ENCODE assay signal across 1 cellular context in the genomic region with DNA sequence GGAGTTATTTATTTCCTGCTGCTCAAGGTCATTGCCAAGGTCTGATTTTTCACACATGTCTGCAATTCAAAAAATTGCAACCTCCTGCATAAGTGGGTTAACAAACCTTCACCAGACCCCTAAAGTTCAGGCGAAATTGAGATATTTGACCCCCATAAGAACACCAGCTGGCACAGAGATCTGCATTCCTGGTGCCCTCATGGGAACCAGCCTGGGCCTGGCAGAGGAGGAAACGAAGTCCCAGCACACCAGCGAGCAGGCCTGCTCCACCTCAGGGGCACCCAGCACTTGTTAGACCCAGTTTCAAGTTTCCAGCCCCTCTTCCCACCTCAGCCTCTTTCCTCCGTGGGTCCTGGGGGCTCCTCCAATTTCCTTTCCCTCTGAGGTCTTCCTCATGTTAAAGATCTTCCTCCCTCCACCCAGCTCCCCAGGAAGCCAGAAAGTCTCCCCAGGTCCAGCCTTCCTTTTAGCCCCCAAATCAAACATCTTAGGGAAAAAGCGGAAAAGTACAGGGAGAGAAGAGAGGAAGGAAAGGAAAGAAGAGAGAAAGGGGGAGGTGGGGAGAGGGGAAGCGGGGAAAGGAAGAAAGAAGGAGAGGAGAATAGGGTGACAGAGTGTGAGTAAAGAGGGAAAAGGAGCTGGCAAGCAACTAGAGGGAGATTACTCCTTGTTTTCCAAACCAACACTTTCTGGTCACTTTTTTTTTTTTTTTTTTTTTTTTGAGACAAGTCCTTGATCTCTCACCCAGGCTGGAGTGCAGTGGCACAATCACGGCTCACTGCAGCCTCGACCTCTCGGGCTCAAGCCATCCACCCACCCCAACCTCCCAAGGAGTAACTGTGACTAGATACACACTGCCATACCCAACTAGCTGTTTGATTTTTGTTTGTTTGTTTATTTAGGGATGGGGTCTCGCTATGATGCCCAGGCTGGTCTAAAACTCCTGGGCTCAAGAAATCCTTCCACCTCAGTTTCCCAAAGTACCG.
TF ChIP-seq lines count a peak whose summit lies in the region.

No MANE protein-coding gene starts in this region.

TF ChIP-seq in HepG2, 621 proteins besides CTCF, POLR2A, EP300 and RAD21 (continued from another document and continues in another):
- TF ChIP-seq, protein P1, sequence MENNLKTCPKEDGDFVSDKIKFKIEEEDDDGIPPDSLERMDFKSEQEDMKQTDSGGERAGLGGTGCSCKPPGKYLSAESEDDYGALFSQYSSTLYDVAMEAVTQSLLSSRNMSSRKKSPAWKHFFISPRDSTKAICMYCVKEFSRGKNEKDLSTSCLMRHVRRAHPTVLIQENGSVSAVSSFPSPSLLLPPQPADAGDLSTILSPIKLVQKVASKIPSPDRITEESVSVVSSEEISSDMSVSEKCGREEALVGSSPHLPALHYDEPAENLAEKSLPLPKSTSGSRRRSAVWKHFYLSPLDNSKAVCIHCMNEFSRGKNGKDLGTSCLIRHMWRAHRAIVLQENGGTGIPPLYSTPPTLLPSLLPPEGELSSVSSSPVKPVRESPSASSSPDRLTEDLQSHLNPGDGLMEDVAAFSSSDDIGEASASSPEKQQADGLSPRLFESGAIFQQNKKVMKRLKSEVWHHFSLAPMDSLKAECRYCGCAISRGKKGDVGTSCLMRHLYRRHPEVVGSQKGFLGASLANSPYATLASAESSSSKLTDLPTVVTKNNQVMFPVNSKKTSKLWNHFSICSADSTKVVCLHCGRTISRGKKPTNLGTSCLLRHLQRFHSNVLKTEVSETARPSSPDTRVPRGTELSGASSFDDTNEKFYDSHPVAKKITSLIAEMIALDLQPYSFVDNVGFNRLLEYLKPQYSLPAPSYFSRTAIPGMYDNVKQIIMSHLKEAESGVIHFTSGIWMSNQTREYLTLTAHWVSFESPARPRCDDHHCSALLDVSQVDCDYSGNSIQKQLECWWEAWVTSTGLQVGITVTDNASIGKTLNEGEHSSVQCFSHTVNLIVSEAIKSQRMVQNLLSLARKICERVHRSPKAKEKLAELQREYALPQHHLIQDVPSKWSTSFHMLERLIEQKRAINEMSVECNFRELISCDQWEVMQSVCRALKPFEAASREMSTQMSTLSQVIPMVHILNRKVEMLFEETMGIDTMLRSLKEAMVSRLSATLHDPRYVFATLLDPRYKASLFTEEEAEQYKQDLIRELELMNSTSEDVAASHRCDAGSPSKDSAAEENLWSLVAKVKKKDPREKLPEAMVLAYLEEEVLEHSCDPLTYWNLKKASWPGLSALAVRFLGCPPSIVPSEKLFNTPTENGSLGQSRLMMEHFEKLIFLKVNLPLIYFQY (CRISPR knock-in tag; IDR thresholded peaks at IDR 0.05; ENCODE audit: borderline replicate concordance), result no peak
- TF ChIP-seq, protein P2, sequence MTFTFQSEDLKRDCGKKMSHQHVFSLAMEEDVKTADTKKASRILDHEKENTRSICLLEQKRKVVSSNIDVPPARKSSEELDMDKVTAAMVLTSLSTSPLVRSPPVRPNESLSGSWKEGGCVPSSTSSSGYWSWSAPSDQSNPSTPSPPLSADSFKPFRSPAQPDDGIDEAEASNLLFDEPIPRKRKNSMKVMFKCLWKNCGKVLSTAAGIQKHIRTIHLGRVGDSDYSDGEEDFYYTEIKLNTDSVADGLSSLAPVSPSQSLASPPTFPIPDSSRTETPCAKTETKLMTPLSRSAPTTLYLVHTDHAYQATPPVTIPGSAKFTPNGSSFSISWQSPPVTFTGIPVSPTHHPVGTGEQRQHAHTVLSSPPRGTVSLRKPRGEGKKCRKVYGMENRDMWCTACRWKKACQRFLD (CRISPR knock-in tag; IDR thresholded peaks at IDR 0.05; ENCODE audit: borderline replicate concordance), result no peak
- no peak for TF ChIP-seq EED (CRISPR knock-in tag; IDR thresholded peaks at IDR 0.05)
- TF ChIP-seq, protein P3, sequence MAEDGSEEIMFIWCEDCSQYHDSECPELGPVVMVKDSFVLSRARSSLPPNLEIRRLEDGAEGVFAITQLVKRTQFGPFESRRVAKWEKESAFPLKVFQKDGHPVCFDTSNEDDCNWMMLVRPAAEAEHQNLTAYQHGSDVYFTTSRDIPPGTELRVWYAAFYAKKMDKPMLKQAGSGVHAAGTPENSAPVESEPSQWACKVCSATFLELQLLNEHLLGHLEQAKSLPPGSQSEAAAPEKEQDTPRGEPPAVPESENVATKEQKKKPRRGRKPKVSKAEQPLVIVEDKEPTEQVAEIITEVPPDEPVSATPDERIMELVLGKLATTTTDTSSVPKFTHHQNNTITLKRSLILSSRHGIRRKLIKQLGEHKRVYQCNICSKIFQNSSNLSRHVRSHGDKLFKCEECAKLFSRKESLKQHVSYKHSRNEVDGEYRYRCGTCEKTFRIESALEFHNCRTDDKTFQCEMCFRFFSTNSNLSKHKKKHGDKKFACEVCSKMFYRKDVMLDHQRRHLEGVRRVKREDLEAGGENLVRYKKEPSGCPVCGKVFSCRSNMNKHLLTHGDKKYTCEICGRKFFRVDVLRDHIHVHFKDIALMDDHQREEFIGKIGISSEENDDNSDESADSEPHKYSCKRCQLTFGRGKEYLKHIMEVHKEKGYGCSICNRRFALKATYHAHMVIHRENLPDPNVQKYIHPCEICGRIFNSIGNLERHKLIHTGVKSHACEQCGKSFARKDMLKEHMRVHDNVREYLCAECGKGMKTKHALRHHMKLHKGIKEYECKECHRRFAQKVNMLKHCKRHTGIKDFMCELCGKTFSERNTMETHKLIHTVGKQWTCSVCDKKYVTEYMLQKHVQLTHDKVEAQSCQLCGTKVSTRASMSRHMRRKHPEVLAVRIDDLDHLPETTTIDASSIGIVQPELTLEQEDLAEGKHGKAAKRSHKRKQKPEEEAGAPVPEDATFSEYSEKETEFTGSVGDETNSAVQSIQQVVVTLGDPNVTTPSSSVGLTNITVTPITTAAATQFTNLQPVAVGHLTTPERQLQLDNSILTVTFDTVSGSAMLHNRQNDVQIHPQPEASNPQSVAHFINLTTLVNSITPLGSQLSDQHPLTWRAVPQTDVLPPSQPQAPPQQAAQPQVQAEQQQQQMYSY (CRISPR knock-in tag; IDR thresholded peaks at IDR 0.05), result 0 out of 2 replicates have a peak, but pooled peaks have one; percentile 21
- no peak for TF ChIP-seq XRCC5 (optimal IDR thresholded peaks at IDR 0.05; ENCODE audit: low read length)
- TF ChIP-seq, protein P4, sequence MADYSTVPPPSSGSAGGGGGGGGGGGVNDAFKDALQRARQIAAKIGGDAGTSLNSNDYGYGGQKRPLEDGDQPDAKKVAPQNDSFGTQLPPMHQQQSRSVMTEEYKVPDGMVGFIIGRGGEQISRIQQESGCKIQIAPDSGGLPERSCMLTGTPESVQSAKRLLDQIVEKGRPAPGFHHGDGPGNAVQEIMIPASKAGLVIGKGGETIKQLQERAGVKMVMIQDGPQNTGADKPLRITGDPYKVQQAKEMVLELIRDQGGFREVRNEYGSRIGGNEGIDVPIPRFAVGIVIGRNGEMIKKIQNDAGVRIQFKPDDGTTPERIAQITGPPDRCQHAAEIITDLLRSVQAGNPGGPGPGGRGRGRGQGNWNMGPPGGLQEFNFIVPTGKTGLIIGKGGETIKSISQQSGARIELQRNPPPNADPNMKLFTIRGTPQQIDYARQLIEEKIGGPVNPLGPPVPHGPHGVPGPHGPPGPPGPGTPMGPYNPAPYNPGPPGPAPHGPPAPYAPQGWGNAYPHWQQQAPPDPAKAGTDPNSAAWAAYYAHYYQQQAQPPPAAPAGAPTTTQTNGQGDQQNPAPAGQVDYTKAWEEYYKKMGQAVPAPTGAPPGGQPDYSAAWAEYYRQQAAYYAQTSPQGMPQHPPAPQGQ (CRISPR knock-in tag; IDR thresholded peaks at IDR 0.05; ENCODE audit: borderline replicate concordance), result no peak
- no peak for TF ChIP-seq ZNF850 (CRISPR knock-in tag; conservative IDR thresholded peaks at IDR 0.05)
- TF ChIP-seq, protein P5, sequence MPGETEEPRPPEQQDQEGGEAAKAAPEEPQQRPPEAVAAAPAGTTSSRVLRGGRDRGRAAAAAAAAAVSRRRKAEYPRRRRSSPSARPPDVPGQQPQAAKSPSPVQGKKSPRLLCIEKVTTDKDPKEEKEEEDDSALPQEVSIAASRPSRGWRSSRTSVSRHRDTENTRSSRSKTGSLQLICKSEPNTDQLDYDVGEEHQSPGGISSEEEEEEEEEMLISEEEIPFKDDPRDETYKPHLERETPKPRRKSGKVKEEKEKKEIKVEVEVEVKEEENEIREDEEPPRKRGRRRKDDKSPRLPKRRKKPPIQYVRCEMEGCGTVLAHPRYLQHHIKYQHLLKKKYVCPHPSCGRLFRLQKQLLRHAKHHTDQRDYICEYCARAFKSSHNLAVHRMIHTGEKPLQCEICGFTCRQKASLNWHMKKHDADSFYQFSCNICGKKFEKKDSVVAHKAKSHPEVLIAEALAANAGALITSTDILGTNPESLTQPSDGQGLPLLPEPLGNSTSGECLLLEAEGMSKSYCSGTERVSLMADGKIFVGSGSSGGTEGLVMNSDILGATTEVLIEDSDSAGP (CRISPR knock-in tag; IDR thresholded peaks at IDR 0.05; ENCODE audit: borderline replicate concordance), result peak; percentile 16; the same call in 1 of the 2 replicates
- TF ChIP-seq KAT8 (CRISPR knock-in tag; IDR thresholded peaks at IDR 0.05), result 0 out of 2 replicates have a peak, but pooled peaks have one; percentile 1
- TF ChIP-seq, protein P6, sequence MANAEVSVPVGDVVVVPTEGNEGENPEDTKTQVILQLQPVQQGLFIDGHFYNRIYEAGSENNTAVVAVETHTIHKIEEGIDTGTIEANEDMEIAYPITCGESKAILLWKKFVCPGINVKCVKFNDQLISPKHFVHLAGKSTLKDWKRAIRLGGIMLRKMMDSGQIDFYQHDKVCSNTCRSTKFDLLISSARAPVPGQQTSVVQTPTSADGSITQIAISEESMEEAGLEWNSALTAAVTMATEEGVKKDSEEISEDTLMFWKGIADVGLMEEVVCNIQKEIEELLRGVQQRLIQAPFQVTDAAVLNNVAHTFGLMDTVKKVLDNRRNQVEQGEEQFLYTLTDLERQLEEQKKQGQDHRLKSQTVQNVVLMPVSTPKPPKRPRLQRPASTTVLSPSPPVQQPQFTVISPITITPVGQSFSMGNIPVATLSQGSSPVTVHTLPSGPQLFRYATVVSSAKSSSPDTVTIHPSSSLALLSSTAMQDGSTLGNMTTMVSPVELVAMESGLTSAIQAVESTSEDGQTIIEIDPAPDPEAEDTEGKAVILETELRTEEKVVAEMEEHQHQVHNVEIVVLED (CRISPR knock-in tag; IDR thresholded peaks at IDR 0.05; ENCODE audit: borderline replicate concordance), result no peak
- no peak for TF ChIP-seq MEIS1 (CRISPR knock-in tag; IDR thresholded peaks at IDR 0.05; ENCODE audit: borderline replicate concordance)
- TF ChIP-seq SIN3A (IDR thresholded peaks at IDR 0.05; ENCODE audit: borderline replicate concordance, low read depth, low read length), result no peak
- TF ChIP-seq, protein P7, sequence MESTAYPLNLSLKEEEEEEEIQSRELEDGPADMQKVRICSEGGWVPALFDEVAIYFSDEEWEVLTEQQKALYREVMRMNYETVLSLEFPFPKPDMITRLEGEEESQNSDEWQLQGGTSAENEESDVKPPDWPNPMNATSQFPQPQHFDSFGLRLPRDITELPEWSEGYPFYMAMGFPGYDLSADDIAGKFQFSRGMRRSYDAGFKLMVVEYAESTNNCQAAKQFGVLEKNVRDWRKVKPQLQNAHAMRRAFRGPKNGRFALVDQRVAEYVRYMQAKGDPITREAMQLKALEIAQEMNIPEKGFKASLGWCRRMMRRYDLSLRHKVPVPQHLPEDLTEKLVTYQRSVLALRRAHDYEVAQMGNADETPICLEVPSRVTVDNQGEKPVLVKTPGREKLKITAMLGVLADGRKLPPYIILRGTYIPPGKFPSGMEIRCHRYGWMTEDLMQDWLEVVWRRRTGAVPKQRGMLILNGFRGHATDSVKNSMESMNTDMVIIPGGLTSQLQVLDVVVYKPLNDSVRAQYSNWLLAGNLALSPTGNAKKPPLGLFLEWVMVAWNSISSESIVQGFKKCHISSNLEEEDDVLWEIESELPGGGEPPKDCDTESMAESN (CRISPR knock-in tag; conservative IDR thresholded peaks at IDR 0.05), result 0 out of 2 replicates have a peak, but pooled peaks have one; percentile 14
- TF ChIP-seq, protein P8, sequence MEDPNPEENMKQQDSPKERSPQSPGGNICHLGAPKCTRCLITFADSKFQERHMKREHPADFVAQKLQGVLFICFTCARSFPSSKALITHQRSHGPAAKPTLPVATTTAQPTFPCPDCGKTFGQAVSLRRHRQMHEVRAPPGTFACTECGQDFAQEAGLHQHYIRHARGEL (CRISPR knock-in tag; IDR thresholded peaks at IDR 0.05), result no peak
- no peak for TF ChIP-seq MEIS2 (CRISPR knock-in tag; IDR thresholded peaks at IDR 0.05)
- TF ChIP-seq, protein P9, sequence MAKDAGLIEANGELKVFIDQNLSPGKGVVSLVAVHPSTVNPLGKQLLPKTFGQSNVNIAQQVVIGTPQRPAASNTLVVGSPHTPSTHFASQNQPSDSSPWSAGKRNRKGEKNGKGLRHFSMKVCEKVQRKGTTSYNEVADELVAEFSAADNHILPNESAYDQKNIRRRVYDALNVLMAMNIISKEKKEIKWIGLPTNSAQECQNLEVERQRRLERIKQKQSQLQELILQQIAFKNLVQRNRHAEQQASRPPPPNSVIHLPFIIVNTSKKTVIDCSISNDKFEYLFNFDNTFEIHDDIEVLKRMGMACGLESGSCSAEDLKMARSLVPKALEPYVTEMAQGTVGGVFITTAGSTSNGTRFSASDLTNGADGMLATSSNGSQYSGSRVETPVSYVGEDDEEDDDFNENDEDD (CRISPR knock-in tag; IDR thresholded peaks at IDR 0.05; ENCODE audit: borderline replicate concordance), result no peak
- no peak for TF ChIP-seq CBX5 (CRISPR knock-in tag; IDR thresholded peaks at IDR 0.05; ENCODE audit: borderline replicate concordance)
- TF ChIP-seq REL (CRISPR knock-in tag; conservative IDR thresholded peaks at IDR 0.05), result no peak
- TF ChIP-seq, protein P10, sequence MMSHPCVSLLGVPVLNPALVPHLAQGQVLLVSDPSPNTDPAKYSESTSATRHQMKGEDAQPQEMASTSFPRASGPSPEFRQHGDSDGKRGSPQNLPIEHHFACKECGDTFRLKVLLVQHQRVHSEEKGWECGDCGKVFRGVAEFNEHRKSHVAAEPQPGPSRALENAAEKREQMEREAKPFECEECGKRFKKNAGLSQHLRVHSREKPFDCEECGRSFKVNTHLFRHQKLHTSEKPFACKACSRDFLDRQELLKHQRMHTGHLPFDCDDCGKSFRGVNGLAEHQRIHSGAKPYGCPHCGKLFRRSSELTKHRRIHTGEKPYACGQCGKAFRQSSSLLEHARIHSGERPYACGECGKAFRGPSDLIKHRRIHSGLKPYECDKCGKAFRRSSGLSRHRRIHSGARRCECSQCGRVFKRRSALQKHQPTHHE (CRISPR knock-in tag; IDR thresholded peaks at IDR 0.05; ENCODE audit: borderline replicate concordance), result no peak
- TF ChIP-seq JUNB (CRISPR knock-in tag; IDR thresholded peaks at IDR 0.05; ENCODE audit: borderline replicate concordance), result no peak
